ENCODE assay signal across 9 cellular contexts in genomic region chr19:927044-927706, GRCh38. TPM values are rescaled to one million over a fixed set of nuclear protein-coding genes. Genes with fewer than 3 reads are reported as not detected.
A peak's percentile ranks its signal among the peaks of the same experiment; 100 is the strongest.
DNase-seq lines count a peak whose midpoint lies in the region; TF ChIP-seq lines count a peak whose summit lies in the region.
"Had no signal": no experiment of that assay in that cellular context is flagged by ENCODE, and none has a peak within 500 bp of the region (broad histone marks: within the 10 kb centered on the region; RNA-seq: fewer than 3 reads in every experiment).

No MANE protein-coding gene starts in this region.

- no peaks in the 10 kb centered on the region for H3K36me3 Mint-ChIP-seq in T-helper 1 cell treated with Interleukin-12 subunit alpha and Interleukin-12 subunit beta and Interleukin-4 antibody, amounts not matched to agents 30 μg/mL and 1 μg/mL, for 36 hours (ENCODE audit: low read depth)

- TF ChIP-seq CTCF in cardiac muscle cell (IDR thresholded peaks at IDR 0.05; ENCODE audit: low read depth, low read length), result no peak
- TF ChIP-seq CTCF in sigmoid colon (IDR thresholded peaks at IDR 0.05), result no peak

- H3K36me3 ChIP-seq in cardiac muscle cell, result peaks cover 16% of the 10 kb centered on the region
- peaks cover 0 to 6% (median 0%) of the 10 kb centered on the region in 4 donors for H3K36me3 ChIP-seq in sigmoid colon

- H3K4me1 ChIP-seq in cardiac muscle cell (ENCODE audit: low read depth), result peaks cover 3% of the 10 kb centered on the region
- peaks cover 0 to 39% (median 24%) of the 10 kb centered on the region in 4 donors for H3K4me1 ChIP-seq in sigmoid colon

- peak overlapping the region; percentile 98 for H3K4me3 ChIP-seq in cardiac muscle cell
- H3K4me3 ChIP-seq in sigmoid colon, result peak overlapping the region; percentile 85 to 98 (median 91)

- 3 to 7% methylated on average over 28 of the region's 28 CpGs for WGBS in sigmoid colon, 2 donors

- H3K27me3 ChIP-seq in cardiac muscle cell (no peaks in the 10 kb centered on the region), sigmoid colon (no peaks in the 10 kb centered on the region)

- H3K4me1 Mint-ChIP-seq in T-helper 1 cell treated with Interleukin-12 subunit alpha and Interleukin-12 subunit beta and Interleukin-4 antibody, amounts not matched to agents 30 μg/mL and 1 μg/mL, for 36 hours (ENCODE audit: low read depth), result peaks cover 4% of the 10 kb centered on the region

- no peaks in the 10 kb centered on the region for H3K9me3 ChIP-seq in cardiac muscle cell (ENCODE audit: low read depth)
- no peaks in the 10 kb centered on the region for H3K9me3 ChIP-seq in sigmoid colon

- H3K27ac ChIP-seq in cardiac muscle cell (peak overlapping the region; percentile 86), sigmoid colon (peak overlapping the region; percentile 83 to 93 (median 86))

- no peaks in the 10 kb centered on the region for H3K27me3 Mint-ChIP-seq in T-helper 1 cell treated with Interleukin-12 subunit alpha and Interleukin-12 subunit beta and Interleukin-4 antibody, amounts not matched to agents 30 μg/mL and 1 μg/mL, for 36 hours (ENCODE audit: low read depth)

- no peak for TF ChIP-seq EP300 in sigmoid colon (IDR thresholded peaks at IDR 0.05)

- H3K27ac Mint-ChIP-seq in T-helper 1 cell treated with Interleukin-12 subunit alpha and Interleukin-12 subunit beta and Interleukin-4 antibody, amounts not matched to agents 30 μg/mL and 1 μg/mL, for 36 hours, result no peak overlapping the region

- no peak for DNase-seq in T-helper 1 cell
- peak; percentile 49 for DNase-seq in UCSD-AML1 (lab: John Stamatoyannopoulos, UW; ENCODE audit: unreplicated experiment)
- peak; percentile 71 to 79 for DNase-seq in cardiac muscle cell (ENCODE audit: low read depth in 1 of 2, low spot score in 1 of 2)
- DNase-seq in sigmoid colon, result peak; percentile 93
- DNase-seq in middle frontal gyrus (ENCODE audit: extremely low spot score, low spot score), result no peak
- no peak for DNase-seq in medulla oblongata (ENCODE audit: extremely low spot score)
- DNase-seq in NK-92 (lab: John Stamatoyannopoulos, UW; ENCODE audit: unreplicated experiment), result no peak

- H3K9me3 Mint-ChIP-seq in T-helper 1 cell treated with Interleukin-12 subunit alpha and Interleukin-12 subunit beta and Interleukin-4 antibody, amounts not matched to agents 30 μg/mL and 1 μg/mL, for 36 hours, result no peaks in the 10 kb centered on the region

- H3K4me3 Mint-ChIP-seq in T-helper 1 cell treated with Interleukin-12 subunit alpha and Interleukin-12 subunit beta and Interleukin-4 antibody, amounts not matched to agents 30 μg/mL and 1 μg/mL, for 36 hours, result peak overlapping the region; percentile 82

- no peak for TF ChIP-seq POLR2A in sigmoid colon (IDR thresholded peaks at IDR 0.05)

- intact Hi-C loops in sigmoid colon (cut with DNase I), result loop anchor here (10.0 kb wide), 2 partner anchors 178 to 248 kb away; partner anchors contain the start of genes GPX4 and SBNO2

RNA-seq across cellular contexts. Expression of gene ARID3A, which starts 1.3 kb away (rescaled TPM):
- total RNA-seq in cardiac muscle cell, result 59.7 and 62.3 TPM in 2 replicates
- 39.1 and 48.7 TPM in 2 replicates for polyA plus RNA-seq in cardiac muscle cell
- total RNA-seq in sigmoid colon, result 10 to 100 TPM in 1 of 4 donors, 1 to 10 TPM in 3; 3.1 to 11.6 (median 4.3) TPM
- 1 to 10 TPM; 1.4 to 6.0 (median 1.8) TPM for polyA plus RNA-seq in sigmoid colon

RNA-seq across cellular contexts. Expression of gene KISS1R, which starts 10.0 kb away (rescaled TPM):
- 0.46 and 1.2 TPM in 2 replicates for total RNA-seq in cardiac muscle cell
- 1.9 and 3.2 TPM in 2 replicates for polyA plus RNA-seq in cardiac muscle cell
- not detected for total RNA-seq in sigmoid colon
- polyA plus RNA-seq in sigmoid colon, result under 1 TPM in 1 of 3 donors, not detected in 2; 0.13 TPM

RNA-seq across cellular contexts. Expression of gene R3HDM4, which starts 14.2 kb away (rescaled TPM):
- total RNA-seq in cardiac muscle cell (60.3 and 66.2 TPM in 2 replicates), sigmoid colon (10 to 100 TPM; 21.4 to 37.2 (median 27.7) TPM)
- polyA plus RNA-seq in cardiac muscle cell (82.1 and 86.7 TPM in 2 replicates), sigmoid colon (10 to 100 TPM; 30.5 to 85.3 (median 33.0) TPM)

RNA-seq across cellular contexts. Expression of gene RNU6-9, which starts 33.9 kb away (rescaled TPM):
- total RNA-seq in cardiac muscle cell (not detected in 2 replicates), sigmoid colon (not detected)
- polyA plus RNA-seq in cardiac muscle cell (not detected in 2 replicates), sigmoid colon (not detected)
- polyA plus RNA-seq: adipose tissue had no signal

RNA-seq across cellular contexts. Expression of gene MED16, which starts 34.2 kb away (rescaled TPM):
- total RNA-seq in cardiac muscle cell (61.9 and 67.2 TPM in 2 replicates), sigmoid colon (10 to 100 TPM; 22.4 to 33.2 (median 25.6) TPM)
- polyA plus RNA-seq in cardiac muscle cell (104 and 145 TPM in 2 replicates), sigmoid colon (10 to 100 TPM; 36.1 to 62.5 (median 51.7) TPM)

Comparison
In these comparisons a context has a peak if more than half of its experiments do, and no peak if none do; other contexts are left out.
1. DNase-seq: peak in UCSD-AML1 (single experiment), cardiac muscle cell (2 of 2) and sigmoid colon (single experiment); none in T-helper 1 cell (0 of 5), middle frontal gyrus (single experiment), medulla oblongata (single experiment) and NK-92 (single experiment).